23 cellular contexts compared by ENCODE assay signal in the genomic region with DNA sequence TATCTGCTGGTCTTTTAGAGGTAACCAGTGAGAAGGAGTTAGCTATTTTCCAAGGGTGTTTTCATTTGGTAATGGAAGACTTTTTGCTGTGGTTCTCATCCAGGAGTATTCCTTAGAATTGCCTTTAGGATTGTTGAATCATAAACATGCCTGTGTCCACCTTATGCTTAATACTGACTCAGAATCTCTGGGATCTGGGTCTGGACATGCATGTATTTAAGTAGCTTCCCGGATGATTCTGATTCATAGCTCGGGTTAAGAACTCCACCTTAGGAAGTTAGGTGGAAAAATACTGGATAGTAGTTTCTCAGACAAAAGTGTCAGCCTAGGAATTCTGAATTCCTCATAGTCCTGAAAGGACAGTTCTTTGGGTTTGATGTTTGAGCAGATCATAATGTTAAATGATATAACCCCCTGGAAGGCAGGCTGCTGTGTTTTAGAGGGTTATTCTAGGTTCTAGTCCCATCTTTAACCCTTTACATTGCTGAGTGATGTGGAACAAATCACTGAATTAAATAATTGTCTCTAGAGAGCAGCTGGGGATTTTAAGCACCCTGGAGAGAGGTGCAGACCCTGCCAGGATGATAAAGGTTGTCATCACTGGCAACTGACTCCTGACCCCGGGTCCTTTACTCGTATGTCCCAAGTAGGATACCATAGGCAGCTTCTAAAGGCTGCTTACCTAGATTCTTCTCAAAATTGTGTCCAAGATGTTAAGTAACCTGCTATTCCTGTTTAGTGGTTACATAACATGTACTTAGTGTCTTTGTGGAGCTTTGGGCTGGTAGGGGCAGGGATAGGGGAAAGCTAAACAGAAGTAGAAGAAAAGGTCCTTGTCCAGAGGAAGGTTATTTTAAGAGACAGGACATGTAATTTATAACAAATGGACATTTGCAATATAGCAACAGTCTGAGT. TPM values are rescaled to one million over a fixed set of nuclear protein-coding genes. Genes with fewer than 3 reads are reported as not detected.
DNase-seq lines count a peak whose midpoint lies in the region; ATAC-seq and TF ChIP-seq lines count a peak whose summit lies in the region.
"Had no signal": no experiment of that assay in that cellular context is flagged by ENCODE, and none has a peak within 500 bp of the region (broad histone marks: within the 10 kb centered on the region; RNA-seq: fewer than 3 reads in every experiment).

No MANE protein-coding gene starts in this region.

- ATAC-seq in HG02759 (IDR thresholded peaks at IDR 0.05; ENCODE audit: unreplicated experiment) (no peak), HG03439 (IDR thresholded peaks at IDR 0.05; ENCODE audit: unreplicated experiment) (no peak), HG03460 (IDR thresholded peaks at IDR 0.05; ENCODE audit: unreplicated experiment) (no peak)
- ATAC-seq: left cardiac atrium; naive thymus-derived CD4-positive, alpha-beta T cell; upper lobe of right lung had no signal

- peaks cover 10% of the 10 kb centered on the region for H3K4me1 Mint-ChIP-seq in endodermal cell

- no peak overlapping the region for H3K4me2 ChIP-seq in GM23248 (ENCODE audit: unreplicated experiment)

- no peaks in the 10 kb centered on the region for H3F3A ChIP-seq in GM23248 (ENCODE audit: insufficient read depth)

- TF ChIP-seq CTCF in endodermal cell (conservative IDR thresholded peaks at IDR 0.05), result no peak

- no peaks in the 10 kb centered on the region for H3K27me3 ChIP-seq in GM23248 (replicated peaks; ENCODE audit: insufficient read depth)
- H3K27me3 ChIP-seq in endodermal cell (ENCODE audit: control insufficient read depth, insufficient read depth, low read length, poor library complexity, severe bottlenecking), result no peaks in the 10 kb centered on the region
- H3K27me3 ChIP-seq: stomach, upper lobe of right lung had no signal

- H3K4me1 ChIP-seq in GM23248 (ENCODE audit: insufficient read depth) (no peaks in the 10 kb centered on the region), endodermal cell (ENCODE audit: control insufficient read depth, insufficient read depth, low read length) (peaks cover 8% of the 10 kb centered on the region)

- peak; percentile 49 for DNase-seq in GM23248
- DNase-seq in M059J (ENCODE audit: low read depth), result peak; percentile 56
- DNase-seq in endodermal cell, result peak; percentile 15
- peak; percentile 66 for DNase-seq in renal cortical epithelial cell (ENCODE audit: low read depth)
- DNase-seq: activated CD8-positive, alpha-beta memory T cell treated with anti-CD3 and anti-CD28 coated beads, Interleukin-2, amount 50 U/mL, for 48 hours; CD4-positive, CD25-positive, alpha-beta regulatory T cell; effector CD8-positive, alpha-beta T cell; GDM1; glutamatergic neuron; Kasumi-1; left cardiac atrium; naive thymus-derived CD4-positive, alpha-beta T cell; NCI-H1417 treated with DMSO at 0.1 percent for 48 hours; NCI-H526; RPMI8226; stomach; upper lobe of right lung had no signal

- H4K20me1 ChIP-seq in GM23248 (ENCODE audit: insufficient read depth), result no peaks in the 10 kb centered on the region

- in situ Hi-C loops in GM23248 (cut with MboI), result no loop called here

- no peak overlapping the region for H3K27ac ChIP-seq in GM23248
- H3K27ac ChIP-seq in endodermal cell (ENCODE audit: low read depth, low read length), result no peak overlapping the region
- H3K27ac ChIP-seq: stomach, upper lobe of right lung had no signal

- no peaks in the 10 kb centered on the region for H3K9me3 Mint-ChIP-seq in endodermal cell
- H3K9me3 Mint-ChIP-seq: activated T-helper 2 cell treated with anti-CD3 and anti-CD28 coated beads, Interferon-gamma antibody, Interleukin-2, Interleukin-4, amounts not matched to agents 10 μg/mL and 5 μg/mL and 100 μg/mL, durations not matched to agents 14 hours and 24 hours and 36 hours; naive thymus-derived CD4-positive, alpha-beta T cell had no signal

- 36 to 39% methylated on average over 4 of the region's 4 CpGs for WGBS in GM23248 (ENCODE audit: low coverage in 1 of 2, low lambda C conversion rate in 2 of 2, missing lambda C conversion rate in 2 of 2), 2 experiments
- 92 to 97% methylated on average over 3 to 4 of the region's 4 CpGs for WGBS in endodermal cell (ENCODE audit: insufficient coverage in 1 of 2, insufficient read length in 1 of 2), 2 experiments

- no peak overlapping the region for H3K9ac ChIP-seq in GM23248
- no peak overlapping the region for H3K9ac ChIP-seq in endodermal cell (ENCODE audit: extremely low read depth, low read length, poor library complexity, severe bottlenecking)

- no peaks in the 10 kb centered on the region for H3K9me2 ChIP-seq in GM23248 (ENCODE audit: insufficient read depth)

- no peak overlapping the region for H3K27ac Mint-ChIP-seq in endodermal cell
- H3K27ac Mint-ChIP-seq: activated naive CD8-positive, alpha-beta T cell; activated T-helper 2 cell treated with anti-CD3 and anti-CD28 coated beads, Interferon-gamma antibody, Interleukin-2, Interleukin-4, amounts not matched to agents 10 μg/mL and 5 μg/mL and 100 μg/mL, durations not matched to agents 14 hours and 24 hours and 36 hours; CD4-positive, CD25-positive, alpha-beta regulatory T cell had no signal

- no peaks in the 10 kb centered on the region for H3K36me3 ChIP-seq in GM23248 (ENCODE audit: low read depth)
- H3K36me3 ChIP-seq in endodermal cell (ENCODE audit: control insufficient read depth, insufficient read depth, low read length), result peaks cover 3% of the 10 kb centered on the region

- H2AFZ ChIP-seq in GM23248, result no peak overlapping the region

- H3K36me3 Mint-ChIP-seq in endodermal cell (ENCODE audit: low read depth), result peaks cover 9% of the 10 kb centered on the region

- H3K9me3 ChIP-seq in GM23248 (ENCODE audit: low read depth) (no peaks in the 10 kb centered on the region), endodermal cell (ENCODE audit: control insufficient read depth, low read length) (no peaks in the 10 kb centered on the region)
- H3K9me3 ChIP-seq: stomach, upper lobe of right lung had no signal

- no peaks in the 10 kb centered on the region for H3K79me2 ChIP-seq in GM23248 (ENCODE audit: insufficient read depth)

- H3K4me3 ChIP-seq in GM23248, result no peak overlapping the region
- no peak overlapping the region for H3K4me3 ChIP-seq in endodermal cell (ENCODE audit: low read length)
- H3K4me3 ChIP-seq: stomach, upper lobe of right lung had no signal

- no peak overlapping the region for H3K4me3 Mint-ChIP-seq in endodermal cell
- H3K4me3 Mint-ChIP-seq: activated naive CD8-positive, alpha-beta T cell; CD4-positive, CD25-positive, alpha-beta regulatory T cell; naive thymus-derived CD4-positive, alpha-beta T cell had no signal

- no peaks in the 10 kb centered on the region for H3K27me3 Mint-ChIP-seq in endodermal cell (ENCODE audit: insufficient read depth)
- H3K27me3 Mint-ChIP-seq: activated naive CD8-positive, alpha-beta T cell had no signal

RNA-seq across cellular contexts. Expression of a gene that starts 14.5 kb away (rescaled TPM):
- total RNA-seq in GM23248 (2014; rRNA removed; shearing (Covaris generic)), result not detected in 2 replicates
- polyA plus RNA-seq in GM23248 (2016; fragmentation: Nextera tagmentation; extraction: Ambion mirVana), result not detected in 2 replicates
- total RNA-seq in M059J (2014; rRNA removed; shearing (Covaris generic)), result not detected in 2 replicates
- not detected for total RNA-seq in endodermal cell
- not detected for polyA plus RNA-seq in endodermal cell (2013, experiment 1 of 2)
- polyA plus RNA-seq in endodermal cell (2013, experiment 2 of 2), result not detected
- not detected in 2 replicates for total RNA-seq in renal cortical epithelial cell
- polyA plus RNA-seq: CD4-positive, CD25-positive, alpha-beta regulatory T cell had no signal

RNA-seq across cellular contexts. Expression of a gene that starts 21.1 kb away (rescaled TPM):
- 3.7 and 4.2 TPM in 2 replicates for total RNA-seq in GM23248 (2014; rRNA removed; shearing (Covaris generic))
- 1.2 and 1.6 TPM in 2 replicates for polyA plus RNA-seq in GM23248 (2016; fragmentation: Nextera tagmentation; extraction: Ambion mirVana)
- total RNA-seq in M059J (2014; rRNA removed; shearing (Covaris generic)), result 6.4 and 6.5 TPM in 2 replicates
- total RNA-seq in endodermal cell, result 10 to 100 TPM; 11.2 to 13.4 TPM
- 5.9 TPM for polyA plus RNA-seq in endodermal cell (2013, experiment 1 of 2)
- polyA plus RNA-seq in endodermal cell (2013, experiment 2 of 2), result 5.1 TPM
- 10.7 and 15.8 TPM in 2 replicates for total RNA-seq in renal cortical epithelial cell

RNA-seq across cellular contexts. Expression of a gene that starts 23.2 kb away (rescaled TPM):
- 6.7 and 7.8 TPM in 2 replicates for total RNA-seq in GM23248 (2014; rRNA removed; shearing (Covaris generic))
- polyA plus RNA-seq in GM23248 (2016; fragmentation: Nextera tagmentation; extraction: Ambion mirVana), result 2.4 TPM in 2 replicates
- total RNA-seq in M059J (2014; rRNA removed; shearing (Covaris generic)), result 5.1 and 6.0 TPM in 2 replicates
- 10 to 100 TPM; 10.8 to 18.8 TPM for total RNA-seq in endodermal cell
- 13.6 TPM for polyA plus RNA-seq in endodermal cell (2013, experiment 1 of 2)
- polyA plus RNA-seq in endodermal cell (2013, experiment 2 of 2), result 12.5 TPM
- 15.1 and 15.5 TPM in 2 replicates for total RNA-seq in renal cortical epithelial cell

RNA-seq across cellular contexts. Expression of a gene that starts 29.9 kb away (rescaled TPM):
- total RNA-seq in GM23248 (2014; rRNA removed; shearing (Covaris generic)), result not detected in 2 replicates
- polyA plus RNA-seq in GM23248 (2016; fragmentation: Nextera tagmentation; extraction: Ambion mirVana), result not detected in 2 replicates
- 0.10 TPM in 1 of 2 replicates, not detected in the other for total RNA-seq in M059J (2014; rRNA removed; shearing (Covaris generic))
- total RNA-seq in endodermal cell (not detected), renal cortical epithelial cell (0.05 TPM in 1 of 2 replicates, not detected in the other)
- not detected for polyA plus RNA-seq in endodermal cell (2013, experiment 1 of 2)
- not detected for polyA plus RNA-seq in endodermal cell (2013, experiment 2 of 2)
- total RNA-seq: activated T-helper 2 cell treated with anti-CD3 and anti-CD28 coated beads, Interferon-gamma antibody, Interleukin-2, Interleukin-4, amounts not matched to agents 10 μg/mL and 5 μg/mL and 100 μg/mL, durations not matched to agents 14 hours and 24 hours and 36 hours; CD4-positive, CD25-positive, alpha-beta regulatory T cell; left cardiac atrium; mesenteric fat pad; naive thymus-derived CD4-positive, alpha-beta T cell had no signal
- polyA plus RNA-seq: CD4-positive, CD25-positive, alpha-beta regulatory T cell; naive thymus-derived CD4-positive, alpha-beta T cell had no signal

RNA-seq across cellular contexts. Expression of a gene that starts 41.6 kb away (rescaled TPM):
- total RNA-seq in GM23248 (2014; rRNA removed; shearing (Covaris generic)), result not detected in 2 replicates
- not detected in 2 replicates for polyA plus RNA-seq in GM23248 (2016; fragmentation: Nextera tagmentation; extraction: Ambion mirVana)
- total RNA-seq in M059J (2014; rRNA removed; shearing (Covaris generic)), result not detected in 2 replicates
- under 1 TPM; 0.55 to 0.60 TPM for total RNA-seq in endodermal cell
- polyA plus RNA-seq in endodermal cell (2013, experiment 1 of 2), result 0.21 TPM
- polyA plus RNA-seq in endodermal cell (2013, experiment 2 of 2), result 0.12 TPM
- total RNA-seq in renal cortical epithelial cell, result 16.3 and 17.9 TPM in 2 replicates
- total RNA-seq: activated T-helper 2 cell treated with anti-CD3 and anti-CD28 coated beads, Interferon-gamma antibody, Interleukin-2, Interleukin-4, amounts not matched to agents 10 μg/mL and 5 μg/mL and 100 μg/mL, durations not matched to agents 14 hours and 24 hours and 36 hours had no signal
- polyA plus RNA-seq: CD4-positive, CD25-positive, alpha-beta regulatory T cell; naive thymus-derived CD4-positive, alpha-beta T cell had no signal

Comparison
In these comparisons a context has a peak if more than half of its experiments do, and no peak if none do; other contexts are left out.
1. DNase-seq: peak in every context shown above with its lines; median percentile 66 in renal cortical epithelial cell; 56 in M059J; 49 in GM23248; 15 in endodermal cell.